ENCODE assay signal across 1 cellular context in the genomic region with DNA sequence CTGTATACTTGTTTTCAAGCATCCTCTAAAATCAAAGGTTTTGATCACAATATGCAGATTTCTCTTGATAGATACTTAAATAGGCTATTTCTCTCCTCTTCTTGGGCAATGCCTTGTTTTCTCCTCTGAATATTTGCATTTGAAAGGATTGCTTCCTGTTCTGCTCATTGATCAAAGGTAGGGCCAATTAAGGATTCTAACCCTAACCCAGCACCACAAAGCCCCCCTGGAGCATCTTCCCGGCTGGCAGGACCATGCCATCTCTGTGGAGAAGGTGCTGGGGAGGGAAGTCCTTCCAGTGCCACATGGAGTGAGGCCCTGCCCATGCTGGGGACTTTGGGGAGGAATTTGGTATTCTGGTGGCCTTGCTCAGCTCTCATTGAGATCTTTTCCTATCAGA.
TF ChIP-seq lines count a peak whose summit lies in the region.

No MANE protein-coding gene starts in this region.

TF ChIP-seq in H1, 55 proteins besides CTCF, POLR2A, EP300 and RAD21:
- TF ChIP-seq RFX5 (IDR thresholded peaks at IDR 0.05; ENCODE audit: borderline replicate concordance, low read depth, low read length) (no peak), BACH1 (IDR thresholded peaks at IDR 0.05; ENCODE audit: low read length) (no peak), HDAC2 (IDR thresholded peaks at IDR 0.05; ENCODE audit: borderline replicate concordance in 1 of 2, low read depth in 2 of 2, low read length in 2 of 2) (peak in 1 of 2 experiments; percentile 60; a peak in 1 of 4 replicates), SRF (IDR thresholded peaks at IDR 0.05; ENCODE audit: low read depth, low read length) (0 out of 2 replicates have a peak, but pooled peaks have one; percentile 5), CTBP2 (IDR thresholded peaks at IDR 0.05; ENCODE audit: borderline replicate concordance, insufficient read depth, insufficient read length, low read length) (peak; percentile 88), SP1 (IDR thresholded peaks at IDR 0.05; ENCODE audit: low read depth, low read length) (peak; percentile 52; the same call in 1 of the 2 replicates), TAF7 (optimal IDR thresholded peaks at IDR 0.05; ENCODE audit: borderline replicate concordance, low read depth, low read length) (no peak), CEBPB (IDR thresholded peaks at IDR 0.05; ENCODE audit: low read depth, low read length) (peak; percentile 88), GTF2F1 (IDR thresholded peaks at IDR 0.05; ENCODE audit: borderline replicate concordance, low read depth, low read length) (no peak), POU5F1 (IDR thresholded peaks at IDR 0.05; ENCODE audit: low read depth, low read length) (peak; percentile 92; the same call in 1 of the 2 replicates), EGR1 (IDR thresholded peaks at IDR 0.05; ENCODE audit: borderline replicate concordance, low read depth, low read length) (no peak), MAFK (IDR thresholded peaks at IDR 0.05; ENCODE audit: low read depth, low read length) (no peak), CREB1 (IDR thresholded peaks at IDR 0.05) (no peak), ZNF274 (IDR thresholded peaks at IDR 0.05; ENCODE audit: borderline replicate concordance, extremely low read depth, low read length) (no peak), NANOG (IDR thresholded peaks at IDR 0.05; ENCODE audit: insufficient read depth, low read depth, low read length, poor library complexity, severe bottlenecking) (peak; percentile 90), SIRT6 (IDR thresholded peaks at IDR 0.05; ENCODE audit: low read length) (no peak)
- TF ChIP-seq, protein P1, sequence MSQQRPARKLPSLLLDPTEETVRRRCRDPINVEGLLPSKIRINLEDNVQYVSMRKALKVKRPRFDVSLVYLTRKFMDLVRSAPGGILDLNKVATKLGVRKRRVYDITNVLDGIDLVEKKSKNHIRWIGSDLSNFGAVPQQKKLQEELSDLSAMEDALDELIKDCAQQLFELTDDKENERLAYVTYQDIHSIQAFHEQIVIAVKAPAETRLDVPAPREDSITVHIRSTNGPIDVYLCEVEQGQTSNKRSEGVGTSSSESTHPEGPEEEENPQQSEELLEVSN (IDR thresholded peaks at IDR 0.05): no peak
- TF ChIP-seq, protein P2, sequence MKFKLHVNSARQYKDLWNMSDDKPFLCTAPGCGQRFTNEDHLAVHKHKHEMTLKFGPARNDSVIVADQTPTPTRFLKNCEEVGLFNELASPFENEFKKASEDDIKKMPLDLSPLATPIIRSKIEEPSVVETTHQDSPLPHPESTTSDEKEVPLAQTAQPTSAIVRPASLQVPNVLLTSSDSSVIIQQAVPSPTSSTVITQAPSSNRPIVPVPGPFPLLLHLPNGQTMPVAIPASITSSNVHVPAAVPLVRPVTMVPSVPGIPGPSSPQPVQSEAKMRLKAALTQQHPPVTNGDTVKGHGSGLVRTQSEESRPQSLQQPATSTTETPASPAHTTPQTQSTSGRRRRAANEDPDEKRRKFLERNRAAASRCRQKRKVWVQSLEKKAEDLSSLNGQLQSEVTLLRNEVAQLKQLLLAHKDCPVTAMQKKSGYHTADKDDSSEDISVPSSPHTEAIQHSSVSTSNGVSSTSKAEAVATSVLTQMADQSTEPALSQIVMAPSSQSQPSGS (IDR thresholded peaks at IDR 0.05; ENCODE audit: low read length): no peak
- TF ChIP-seq, protein P3, sequence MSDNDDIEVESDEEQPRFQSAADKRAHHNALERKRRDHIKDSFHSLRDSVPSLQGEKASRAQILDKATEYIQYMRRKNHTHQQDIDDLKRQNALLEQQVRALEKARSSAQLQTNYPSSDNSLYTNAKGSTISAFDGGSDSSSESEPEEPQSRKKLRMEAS (IDR thresholded peaks at IDR 0.05): 0 out of 2 replicates have a peak, but pooled peaks have one; percentile 13
